In genomic region chr16:14172200-14172805, GRCh38 we compare ENCODE assay signal across 18 cellular contexts.
A peak's percentile ranks its signal among the peaks of the same experiment; 100 is the strongest.
DNase-seq lines count a peak whose midpoint lies in the region; ATAC-seq and TF ChIP-seq lines count a peak whose summit lies in the region.
"Had no signal": no experiment of that assay in that cellular context is flagged by ENCODE, and none has a peak within 500 bp of the region (broad histone marks: within the 10 kb centered on the region; RNA-seq: fewer than 3 reads in every experiment).

No MANE protein-coding gene starts in this region.

- 100% methylated on average over 1 of the region's 3 CpGs for WGBS in trophoblast cell (ENCODE audit: extremely low coverage, insufficient coverage, insufficient read length)

- H3K4me3 ChIP-seq in epithelial cell of esophagus (ENCODE audit: low read length) (no peak overlapping the region), trophoblast cell (ENCODE audit: low read depth, low read length) (no peak overlapping the region)
- H3K4me3 ChIP-seq: skin epidermis had no signal

- no peak overlapping the region for H3K4ac ChIP-seq in trophoblast cell (ENCODE audit: low read depth, low read length)

- H3K79me2 ChIP-seq in trophoblast cell (ENCODE audit: control insufficient read depth, insufficient read depth, low read length, poor library complexity), result no peaks in the 10 kb centered on the region

- DNase-seq in EL (peak; percentile 74), M059J (ENCODE audit: low read depth) (peak; percentile 78), epithelial cell of esophagus (ENCODE audit: low read depth) (peak; percentile 91), trophoblast cell (peak; percentile 80 to 96), NCI-H526 treated with DMSO at 0.1 percent for 48 hours (lab: John Stamatoyannopoulos, UW) (no peak), NCI-H2171 (lab: John Stamatoyannopoulos, UW) (no peak)
- DNase-seq: activated CD8-positive, alpha-beta memory T cell treated with anti-CD3 and anti-CD28 coated beads for 24 hours; activated naive CD8-positive, alpha-beta T cell treated with anti-CD3 and anti-CD28 coated beads for 36 hours; central memory CD4-positive, alpha-beta T cell; DMS53; effector memory CD8-positive, alpha-beta T cell; H9; naive thymus-derived CD4-positive, alpha-beta T cell; NCI-H1694; NCI-H345; WERI-Rb-1 had no signal

- no peaks in the 10 kb centered on the region for H3K79me1 ChIP-seq in trophoblast cell (ENCODE audit: low read length)

- no peak overlapping the region for H4K91ac ChIP-seq in trophoblast cell (ENCODE audit: low read depth, low read length)

- no peak for ATAC-seq in GM21360 (IDR thresholded peaks at IDR 0.05; ENCODE audit: unreplicated experiment)
- ATAC-seq: effector memory CD8-positive, alpha-beta T cell; naive thymus-derived CD4-positive, alpha-beta T cell had no signal

- H2BK120ac ChIP-seq in trophoblast cell (ENCODE audit: insufficient read depth, low read length, poor library complexity), result no peak overlapping the region

- no peak overlapping the region for H3K27ac ChIP-seq in trophoblast cell (ENCODE audit: low read depth, low read length)
- H3K27ac ChIP-seq: skin epidermis, WERI-Rb-1 had no signal

- no peak overlapping the region for H4K12ac ChIP-seq in trophoblast cell (ENCODE audit: low read depth, low read length)

- H3K27me3 ChIP-seq in trophoblast cell (ENCODE audit: insufficient read depth, low read length), result no peaks in the 10 kb centered on the region

- peaks cover 0 to 2% of the 10 kb centered on the region in 2 experiments for H3K36me3 ChIP-seq in trophoblast cell (ENCODE audit: control insufficient read depth in 1 of 2, insufficient read depth in 2 of 2, low read length in 2 of 2)
- H3K36me3 ChIP-seq: WERI-Rb-1 had no signal

- no peaks in the 10 kb centered on the region for H3K4me1 ChIP-seq in trophoblast cell (ENCODE audit: control insufficient read depth in 1 of 2, insufficient read depth in 2 of 2, low read length in 2 of 2)

- H2AK5ac ChIP-seq in trophoblast cell (ENCODE audit: low read length), result no peak overlapping the region

- H3K4me2 ChIP-seq in trophoblast cell (ENCODE audit: low read length), result no peak overlapping the region

- no peak overlapping the region for H4K8ac ChIP-seq in trophoblast cell (ENCODE audit: low read depth, low read length)

- no peak overlapping the region for H3K18ac ChIP-seq in trophoblast cell (ENCODE audit: low read length)

- no peaks in the 10 kb centered on the region for H3K9me3 ChIP-seq in trophoblast cell (ENCODE audit: insufficient read depth, low read depth, low read length)

- TF ChIP-seq CTCF in epithelial cell of esophagus (IDR thresholded peaks at IDR 0.05; ENCODE audit: insufficient read depth, low read depth, low read length, missing control alignments), result no peak

- no peak overlapping the region for H2BK5ac ChIP-seq in trophoblast cell (ENCODE audit: low read depth, low read length, poor library complexity)

- no peak overlapping the region for H3K9ac ChIP-seq in trophoblast cell (ENCODE audit: low read length)

- no peak overlapping the region for H2AFZ ChIP-seq in trophoblast cell (ENCODE audit: insufficient read depth, low read length, poor library complexity)

- no peak overlapping the region for H3K14ac ChIP-seq in trophoblast cell (ENCODE audit: low read length)

- no peak overlapping the region for H2BK12ac ChIP-seq in trophoblast cell (ENCODE audit: low read length)

- H3K23ac ChIP-seq in trophoblast cell (ENCODE audit: low read length), result no peak overlapping the region

Comparison
In these comparisons a context has a peak if more than half of its experiments do, and no peak if none do; other contexts are left out.
1. DNase-seq: peak in EL (single experiment), M059J (single experiment), epithelial cell of esophagus (single experiment) and trophoblast cell (2 of 2); none in NCI-H526 treated with DMSO at 0.1 percent for 48 hours (single experiment) and NCI-H2171 (single experiment).